ENCODE assay signal across 33 cellular contexts in genomic region chr14:56262530-56262929, GRCh38.
"Had no signal": no experiment of that assay in that cellular context is flagged by ENCODE, and none has a peak within 500 bp of the region (broad histone marks: within the 10 kb centered on the region; RNA-seq: fewer than 3 reads in every experiment).

No MANE protein-coding gene starts in this region.

- H3K9me3 ChIP-seq: body of pancreas had no signal

- H3K27me3 ChIP-seq: adrenal gland, body of pancreas, brain microvascular endothelial cell, breast epithelium had no signal

- H3K36me3 ChIP-seq: adrenal gland, brain microvascular endothelial cell, breast epithelium had no signal

- H3K4me1 ChIP-seq: adrenal gland, body of pancreas, breast epithelium had no signal

- H3K4me3 ChIP-seq: adrenal gland, body of pancreas, breast epithelium had no signal

- ATAC-seq: activated CD8-positive, alpha-beta T cell treated with anti-CD3 and anti-CD28 coated beads for 36 hours; activated naive CD4-positive, alpha-beta T cell treated with anti-CD3 and anti-CD28 coated beads, Interleukin-2, amount 50 U/mL, for 72 hours; activated T-cell treated with anti-CD3 and anti-CD28 coated beads, Interleukin-2, amount 50 U/mL, for 4 hours; activated T-cell treated with anti-CD3 and anti-CD28 coated beads, Interleukin-2, amount 50 U/mL, for 72 hours; activated T-helper 17 cell treated with anti-CD3 and anti-CD28 coated beads, Interleukin-2, amount 50 U/mL, for 72 hours; body of pancreas; T-cell had no signal

- DNase-seq: activated B cell treated with CpG ODN at 0.5 μM for 24 hours; activated CD4-positive, alpha-beta memory T cell treated with anti-CD3 and anti-CD28 coated beads for 36 hours; activated CD4-positive, alpha-beta T cell treated with anti-CD3 and anti-CD28 coated beads for 4 hours; activated CD4-positive, alpha-beta T cell treated with anti-CD3 and anti-CD28 coated beads, Interleukin-2, amount 10 ng/mL, durations not matched to agents 24 days and 14 days; activated CD4-positive, alpha-beta T cell treated with anti-CD3 and anti-CD28 coated beads, Interleukin-2, amount 50 U/mL, for 1 hour; activated CD4-positive, alpha-beta T cell treated with anti-CD3 and anti-CD28 coated beads, Interleukin-2, amount 50 U/mL, for 4 hours; activated CD4-positive, CD25-positive, alpha-beta regulatory T cell treated with anti-CD3 and anti-CD28 coated beads, Interleukin-2, amount 50 U/mL, for 72 hours; activated CD8-positive, alpha-beta memory T cell treated with anti-CD3 and anti-CD28 coated beads, Interleukin-2, amount 50 U/mL, for 4 hours; activated CD8-positive, alpha-beta T cell treated with anti-CD3 and anti-CD28 coated beads for 36 hours; activated effector memory CD4-positive, alpha-beta T cell treated with anti-CD3 and anti-CD28 coated beads, Interleukin-2, amount 50 U/mL, for 16 hours; activated gamma-delta T cell treated with Interleukin-2 at 50 U/mL for 16 hours; activated naive CD4-positive, alpha-beta T cell; activated naive CD4-positive, alpha-beta T cell treated with anti-CD3 and anti-CD28 coated beads for 36 hours; activated naive CD4-positive, alpha-beta T cell treated with anti-CD3 and anti-CD28 coated beads, Interleukin-2, amount 50 U/mL, for 16 hours; activated naive CD8-positive, alpha-beta T cell treated with anti-CD3 and anti-CD28 coated beads for 36 hours; activated T-cell treated with anti-CD3 and anti-CD28 coated beads for 4 hours; activated T-cell treated with anti-CD3 and anti-CD28 coated beads, Interleukin-2, amount 50 U/mL, for 1 hour; activated T-cell treated with anti-CD3 and anti-CD28 coated beads, Interleukin-2, amount 50 U/mL, for 4 hours; activated T-cell treated with anti-CD3 and anti-CD28 coated beads, Interleukin-2, amount 50 U/mL, for 72 hours; adrenal gland; amniotic stem cell; aorta; body of pancreas; brain microvascular endothelial cell; central memory CD4-positive, alpha-beta T cell; cerebellar nuclear complex; T-cell; T-helper 2 cell; T-helper 9 cell had no signal

- H3K27ac ChIP-seq: adrenal gland, body of pancreas, brain microvascular endothelial cell, breast epithelium, VCaP had no signal
